Comparison of ENCODE assay signal across 20 cellular contexts in the genomic region with DNA sequence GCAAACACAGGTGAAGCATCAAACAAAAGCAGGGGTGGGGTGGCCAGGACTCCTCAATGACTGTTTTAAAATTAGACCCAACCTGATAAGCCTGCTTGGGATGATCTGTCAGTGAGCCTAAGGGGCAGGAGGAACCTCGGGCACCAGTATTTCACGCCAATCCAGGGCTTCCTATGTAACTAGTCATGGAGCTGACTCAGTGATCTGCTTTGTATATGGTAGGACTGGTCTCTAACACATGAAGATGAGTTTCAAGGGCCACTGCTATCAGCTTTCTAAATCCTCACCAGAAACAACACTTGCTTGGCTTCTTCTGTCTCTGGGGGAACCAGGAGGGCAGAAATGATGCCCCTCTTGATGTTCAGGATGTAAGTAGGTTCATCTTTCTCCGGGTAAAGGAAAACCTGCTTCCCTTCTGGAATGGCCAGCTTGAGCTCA. TPM values are rescaled to one million over a fixed set of nuclear protein-coding genes. Genes with fewer than 3 reads are reported as not detected.
DNase-seq lines count a peak whose midpoint lies in the region; ATAC-seq and TF ChIP-seq lines count a peak whose summit lies in the region.
"Had no signal": no experiment of that assay in that cellular context is flagged by ENCODE, and none has a peak within 500 bp of the region (broad histone marks: within the 10 kb centered on the region; RNA-seq: fewer than 3 reads in every experiment).

No MANE protein-coding gene starts in this region.

- no peaks in the 10 kb centered on the region for H3K79me1 ChIP-seq in trophoblast cell (ENCODE audit: low read length)

- H2BK120ac ChIP-seq in trophoblast cell (ENCODE audit: insufficient read depth, low read length, poor library complexity) = no peak overlapping the region

- H3K23ac ChIP-seq in trophoblast cell (ENCODE audit: low read length) = no peak overlapping the region

- ATAC-seq in right cardiac atrium (no peak), Right ventricle myocardium inferior (no peak)
- ATAC-seq: A549, K562 had no signal

- no peaks in the 10 kb centered on the region for H3K9me3 ChIP-seq in right cardiac atrium (ENCODE audit: control insufficient read depth, low read length)
- H3K9me3 ChIP-seq in esophagus muscularis mucosa = no peaks in the 10 kb centered on the region
- H3K9me3 ChIP-seq in trophoblast cell (ENCODE audit: insufficient read depth, low read depth, low read length) = no peaks in the 10 kb centered on the region
- H3K9me3 ChIP-seq in osteoblast (ENCODE audit: low read depth, low read length) = no peaks in the 10 kb centered on the region
- H3K9me3 ChIP-seq: A549, BLaER1, HAP-1 had no signal

- H3K4me2 ChIP-seq in trophoblast cell (ENCODE audit: low read length) (no peak overlapping the region), osteoblast (ENCODE audit: insufficient read depth, low read length) (no peak overlapping the region)
- H3K4me2 ChIP-seq: A549, BLaER1 had no signal

- no peak overlapping the region for H3K18ac ChIP-seq in trophoblast cell (ENCODE audit: low read length)

- WGBS in right cardiac atrium = 70% methylated on average over 3 of the region's 3 CpGs
- WGBS in esophagus muscularis mucosa = 91% methylated on average over 3 of the region's 3 CpGs
- no CpG with 5 or more reads among the region's 3 CpGs for WGBS in trophoblast cell (ENCODE audit: extremely low coverage, insufficient coverage, insufficient read length)

- H3K4me3 ChIP-seq in right cardiac atrium (ENCODE audit: low read length) (no peak overlapping the region), esophagus muscularis mucosa (no peak overlapping the region), trophoblast cell (ENCODE audit: low read depth, low read length) (no peak overlapping the region), osteoblast (ENCODE audit: insufficient read depth, low read length) (no peak overlapping the region)
- H3K4me3 ChIP-seq: A549, BLaER1, GM23248, HAP-1, K562 had no signal

- no peak overlapping the region for H3K9ac ChIP-seq in trophoblast cell (ENCODE audit: low read length)
- H3K9ac ChIP-seq: BLaER1, GM23248 had no signal

- no peak for TF ChIP-seq POLR2A in esophagus muscularis mucosa (IDR thresholded peaks at IDR 0.05; ENCODE audit: low read depth)

- H4K8ac ChIP-seq in trophoblast cell (ENCODE audit: low read depth, low read length) = no peak overlapping the region

- H3K14ac ChIP-seq in trophoblast cell (ENCODE audit: low read length) = no peak overlapping the region

- TF ChIP-seq CTCF in esophagus muscularis mucosa (IDR thresholded peaks at IDR 0.05) (no peak), osteoblast (IDR thresholded peaks at IDR 0.05; ENCODE audit: extremely low read depth, low read depth, low read length) (no peak)

- H2BK12ac ChIP-seq in trophoblast cell (ENCODE audit: low read length) = no peak overlapping the region

- H3K79me2 ChIP-seq in trophoblast cell (ENCODE audit: control insufficient read depth, insufficient read depth, low read length, poor library complexity) (no peaks in the 10 kb centered on the region), osteoblast (ENCODE audit: insufficient read depth, low read length) (no peaks in the 10 kb centered on the region)

- H2AFZ ChIP-seq in trophoblast cell (ENCODE audit: insufficient read depth, low read length, poor library complexity) (no peak overlapping the region), osteoblast (ENCODE audit: low read length) (no peak overlapping the region)
- H2AFZ ChIP-seq: GM23248 had no signal

- no peak overlapping the region for H3K4ac ChIP-seq in trophoblast cell (ENCODE audit: low read depth, low read length)

- H3K36me3 ChIP-seq in esophagus muscularis mucosa (peaks cover 0 to 6% (median 0%) of the 10 kb centered on the region in 4 donors), trophoblast cell (ENCODE audit: control insufficient read depth in 1 of 2, insufficient read depth in 2 of 2, low read length in 2 of 2) (no peaks in the 10 kb centered on the region), osteoblast (ENCODE audit: insufficient read depth, low read length) (no peaks in the 10 kb centered on the region)
- H3K36me3 ChIP-seq: BLaER1, HAP-1 had no signal

- no peak overlapping the region for H2AK5ac ChIP-seq in trophoblast cell (ENCODE audit: low read length)

- intact Hi-C loops in right cardiac atrium (cut with DNase I) = no loop called here
- intact Hi-C loops in Right ventricle myocardium inferior (cut with DNase I) = no loop called here
- intact Hi-C loops in esophagus muscularis mucosa (cut with DNase I) = loop anchor here (5.0 kb wide), 1 partner anchor 65 kb away; no protein-coding TSS in a partner anchor

- no peak overlapping the region for H2BK5ac ChIP-seq in trophoblast cell (ENCODE audit: low read depth, low read length, poor library complexity)

- no peak overlapping the region for H4K91ac ChIP-seq in trophoblast cell (ENCODE audit: low read depth, low read length)

- H3K4me1 ChIP-seq in right cardiac atrium (ENCODE audit: control insufficient read depth, insufficient read depth, low read length) (peaks cover 3% of the 10 kb centered on the region), esophagus muscularis mucosa (peaks cover 14 to 44% (median 34%) of the 10 kb centered on the region in 4 donors), trophoblast cell (ENCODE audit: control insufficient read depth in 1 of 2, insufficient read depth in 2 of 2, low read length in 2 of 2) (no peaks in the 10 kb centered on the region), osteoblast (ENCODE audit: insufficient read depth, low read length) (no peaks in the 10 kb centered on the region)
- H3K4me1 ChIP-seq: A549, BLaER1, HAP-1 had no signal

- DNase-seq in right cardiac atrium (no peak), Right ventricle myocardium inferior (ENCODE audit: missing footprints) (no peak), esophagus muscularis mucosa (ENCODE audit: extremely low spot score) (no peak), trophoblast cell (peak; percentile 75 to 84), NCI-H1417 treated with DMSO at 0.1 percent for 48 hours (lab: John Stamatoyannopoulos, UW) (no peak), osteoblast (ENCODE audit: insufficient read length, low spot score, missing footprints) (no peak)
- DNase-seq in activated CD4-positive, alpha-beta T cell treated with anti-CD3 and anti-CD28 coated beads for 1 hour = no peak
- DNase-seq: CD4-positive, alpha-beta memory T cell; DMS153; GF-D8; GM23248; NCI-H1105; NCI-H1694; NK-92 treated with Interleukin-12 subunit alpha and Interleukin-12 subunit beta, amount 100 ng/mL, for 24 hours; SHP77 had no signal

- no peaks in the 10 kb centered on the region for H4K20me1 ChIP-seq in osteoblast (ENCODE audit: insufficient read depth, low read length)
- H4K20me1 ChIP-seq: BLaER1 had no signal

- TF ChIP-seq EP300 in esophagus muscularis mucosa (IDR thresholded peaks at IDR 0.05) = no peak

- H3K27ac ChIP-seq in right cardiac atrium (ENCODE audit: low read length) (peak overlapping the region; percentile 54), esophagus muscularis mucosa (replicated peaks in 1 of 4) (peak overlapping the region; percentile 81 to 84 (median 82)), trophoblast cell (ENCODE audit: low read depth, low read length) (no peak overlapping the region), osteoblast (ENCODE audit: low read depth, low read length) (no peak overlapping the region)
- H3K27ac ChIP-seq: A549, BLaER1, GM23248 had no signal

- H4K12ac ChIP-seq in trophoblast cell (ENCODE audit: low read depth, low read length) = no peak overlapping the region

- H3K27me3 ChIP-seq in right cardiac atrium (ENCODE audit: control insufficient read depth, insufficient read depth) = no peaks in the 10 kb centered on the region
- H3K27me3 ChIP-seq in esophagus muscularis mucosa = no peaks in the 10 kb centered on the region
- H3K27me3 ChIP-seq in trophoblast cell (ENCODE audit: insufficient read depth, low read length) = no peaks in the 10 kb centered on the region
- H3K27me3 ChIP-seq in osteoblast (ENCODE audit: insufficient read depth, low read length) = no peaks in the 10 kb centered on the region
- H3K27me3 ChIP-seq: BLaER1 had no signal

RNA-seq across cellular contexts. Expression of gene APOB, which starts 6.2 kb away (rescaled TPM):
- 10 to 100 TPM in 3 of 4 donors, 1 to 10 TPM in 1; 9.8 to 93.2 (median 26.3) TPM for total RNA-seq in right cardiac atrium
- polyA plus RNA-seq in right cardiac atrium = 3.6 TPM
- total RNA-seq in Right ventricle myocardium inferior = 12.5 TPM
- total RNA-seq in esophagus muscularis mucosa = 1 to 10 TPM in 3 of 4 donors, under 1 TPM in 1; 0.83 to 4.4 (median 2.0) TPM
- polyA plus RNA-seq in trophoblast cell (2013) = 0.01 and 0.03 TPM in 2 replicates
- under 0.01 TPM in 2 replicates for total RNA-seq in osteoblast
- total RNA-seq: CD4-positive, alpha-beta memory T cell; GM23248; NCI-H460 had no signal
- polyA plus RNA-seq: CD4-positive, alpha-beta memory T cell; GM23248; K562 had no signal

Comparison
In these comparisons a context has a peak if more than half of its experiments do, and no peak if none do; other contexts are left out.
1. DNase-seq: peak in trophoblast cell (2 of 2); none in right cardiac atrium (0 of 3), Right ventricle myocardium inferior (single experiment), esophagus muscularis mucosa (single experiment), NCI-H1417 treated with DMSO at 0.1 percent for 48 hours (single experiment), osteoblast (single experiment) and activated CD4-positive, alpha-beta T cell treated with anti-CD3 and anti-CD28 coated beads for 1 hour (single experiment).
2. H3K27ac ChIP-seq: peak in right cardiac atrium (single experiment) and esophagus muscularis mucosa (4 of 4); none in trophoblast cell (single experiment) and osteoblast (single experiment).